In the genomic region with DNA sequence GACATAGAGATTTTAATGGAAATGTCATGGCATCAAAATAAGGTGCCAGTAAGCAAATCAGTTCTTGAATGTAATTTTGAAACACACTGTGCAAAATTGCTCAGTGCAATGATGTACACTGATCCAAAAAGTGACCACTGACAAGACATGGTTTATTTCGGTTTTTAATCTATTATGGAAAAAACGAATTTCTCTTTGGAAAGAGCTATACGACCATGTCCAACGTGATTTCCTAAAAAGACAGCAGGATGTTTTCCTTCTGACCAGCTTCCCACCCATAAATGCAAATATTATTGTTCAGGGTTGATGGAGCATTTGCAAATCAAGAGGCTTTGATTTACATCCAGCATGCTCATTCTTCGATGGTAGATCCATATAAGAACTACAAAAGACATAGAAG, we compare ENCODE assay signal across 37 cellular contexts. TPM values are rescaled to one million over a fixed set of nuclear protein-coding genes. Genes with fewer than 3 reads are reported as not detected.
"Had no signal": no experiment of that assay in that cellular context is flagged by ENCODE, and none has a peak within 500 bp of the region (broad histone marks: within the 10 kb centered on the region; RNA-seq: fewer than 3 reads in every experiment).

No MANE protein-coding gene starts in this region.

- H3K4me2 ChIP-seq: KMS-11 had no signal

- DNase-seq: Karpas-422, Kasumi-1, KG1, MG63, MM.1S, MV-4-11, NCI-H1048, NCI-H1092, NCI-H1092 treated with DMSO at 0.1 percent for 48 hours, NCI-H1105, NCI-H1105 treated with DMSO at 0.1 percent for 48 hours, NCI-H1417, NCI-H1417 treated with DMSO at 0.1 percent for 48 hours, NCI-H1436, NCI-H1436 treated with DMSO at 0.1 percent for 48 hours, NCI-H146, NCI-H1694, NCI-H1694 treated with DMSO at 0.1 percent for 48 hours, NCI-H187, NCI-H187 treated with DMSO at 0.1 percent for 48 hours, NCI-H1930, NCI-H2029, NCI-H2029 treated with DMSO at 0.1 percent for 48 hours, NCI-H2081, NCI-H2081 treated with DMSO at 0.1 percent for 48 hours, NCI-H2107, NCI-H2171, NCI-H2171 treated with DMSO at 0.1 percent for 48 hours, NCI-H2227 treated with DMSO at 0.1 percent for 48 hours, NCI-H226, NCI-H345, NCI-H446, NCI-H446 treated with DMSO at 0.1 percent for 48 hours, NCI-H510A had no signal

- H3K27me3 ChIP-seq: MG63 had no signal

- H3K9ac ChIP-seq: KMS-11 had no signal

- H3K4me3 ChIP-seq: MG63 had no signal

- H3K27ac ChIP-seq: KMS-11 had no signal

- H3K36me3 ChIP-seq: MG63 had no signal

- H3K9me3 ChIP-seq: MG63 had no signal

RNA-seq across cellular contexts. Expression of gene MAGEA1, which starts 17.1 kb away (rescaled TPM):
- total RNA-seq: LHCN-M2, MCF 10A had no signal
